ENCODE assay signal across 10 cellular contexts in the genomic region with DNA sequence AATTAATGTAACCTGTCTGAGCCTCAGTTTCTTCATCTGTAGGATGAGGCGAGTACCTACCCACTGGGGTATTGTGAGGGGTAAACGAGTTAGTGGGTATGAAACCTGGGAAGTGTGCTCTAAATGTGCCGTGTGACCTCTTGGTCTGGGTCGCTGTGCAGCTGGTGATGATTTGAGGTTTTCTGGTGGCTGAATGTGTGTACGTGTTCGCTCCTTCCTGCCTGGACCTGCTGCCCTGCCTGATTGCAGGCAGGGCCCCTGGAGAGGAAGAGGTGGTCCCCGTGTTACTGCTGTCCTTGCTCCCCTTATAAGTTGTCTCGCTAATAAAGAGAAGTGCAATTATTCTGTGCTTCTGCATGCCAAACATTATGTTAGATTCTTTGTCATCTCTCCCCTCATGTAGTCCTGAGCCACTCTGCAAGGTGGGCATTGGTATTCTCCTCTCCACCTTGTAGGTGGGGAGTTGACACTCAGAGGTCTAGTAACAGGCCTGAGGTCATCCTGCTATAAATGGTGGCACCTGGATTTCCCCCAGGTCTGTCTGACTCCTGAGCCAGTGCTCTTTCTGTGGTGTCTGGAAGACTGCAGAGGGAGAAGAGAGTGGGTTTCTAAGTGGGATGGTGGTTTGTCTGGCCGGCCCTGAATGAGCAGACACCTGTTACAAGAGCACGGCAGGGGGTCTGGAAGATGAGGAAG. TPM values are rescaled to one million over a fixed set of nuclear protein-coding genes. Genes with fewer than 3 reads are reported as not detected.
A peak's percentile ranks its signal among the peaks of the same experiment; 100 is the strongest.
DNase-seq lines count a peak whose midpoint lies in the region; ATAC-seq and TF ChIP-seq lines count a peak whose summit lies in the region.
"Had no signal": no experiment of that assay in that cellular context is flagged by ENCODE, and none has a peak within 500 bp of the region (broad histone marks: within the 10 kb centered on the region; RNA-seq: fewer than 3 reads in every experiment).

No MANE protein-coding gene starts in this region.

- peak overlapping the region; percentile 49 to 92 (median 75) for H3K4me2 ChIP-seq in BLaER1 treated with 17β-estradiol and CSF1 and Interleukin-3, amounts not matched to agents 10 nM and 100 nM
- H3K4me2 ChIP-seq in osteoblast (ENCODE audit: insufficient read depth, low read length), result no peak overlapping the region

- H3K27ac ChIP-seq in BLaER1 treated with 17β-estradiol and CSF1 and Interleukin-3, amounts not matched to agents 10 nM and 100 nM, result no peak overlapping the region
- H3K27ac ChIP-seq in osteoblast (ENCODE audit: low read depth, low read length) (no peak overlapping the region), caudate nucleus (ENCODE audit: low read depth, low read length) (no peak overlapping the region)

- no peaks in the 10 kb centered on the region for H3K9me3 ChIP-seq in BLaER1 treated with 17β-estradiol and CSF1 and Interleukin-3, amounts not matched to agents 10 nM and 100 nM (replicated peaks in 1 of 11)
- H3K9me3 ChIP-seq in osteoblast (ENCODE audit: low read depth, low read length), result no peaks in the 10 kb centered on the region

- peaks cover 0 to 84% (median 53%) of the 10 kb centered on the region in 11 experiments; a peak in 18 of 22 replicates for H4K20me1 ChIP-seq in BLaER1 treated with 17β-estradiol and CSF1 and Interleukin-3, amounts not matched to agents 10 nM and 100 nM
- H4K20me1 ChIP-seq in osteoblast (ENCODE audit: insufficient read depth, low read length), result peaks cover 81% of the 10 kb centered on the region

- peaks cover 39 to 57% (median 50%) of the 10 kb centered on the region in 10 experiments for H3K4me1 ChIP-seq in BLaER1 treated with 17β-estradiol and CSF1 and Interleukin-3, amounts not matched to agents 10 nM and 100 nM
- H3K4me1 ChIP-seq in osteoblast (ENCODE audit: insufficient read depth, low read length), result peaks cover 63% of the 10 kb centered on the region

- no peaks in the 10 kb centered on the region for H3K36me3 ChIP-seq in BLaER1 treated with 17β-estradiol and CSF1 and Interleukin-3, amounts not matched to agents 10 nM and 100 nM
- H3K36me3 ChIP-seq in osteoblast (ENCODE audit: insufficient read depth, low read length), result no peaks in the 10 kb centered on the region

- H2AFZ ChIP-seq in osteoblast (ENCODE audit: low read length), result no peak overlapping the region

- no peaks in the 10 kb centered on the region for H3K27me3 ChIP-seq in BLaER1 treated with 17β-estradiol and CSF1 and Interleukin-3, amounts not matched to agents 10 nM and 100 nM
- no peaks in the 10 kb centered on the region for H3K27me3 ChIP-seq in osteoblast (ENCODE audit: insufficient read depth, low read length)

- DNase-seq in dermis microvascular lymphatic vessel endothelial cell (ENCODE audit: low read depth in 2 of 2) (peak; percentile 96 to 98), osteoblast (ENCODE audit: insufficient read length, low spot score, missing footprints) (no peak), AG08396 (ENCODE audit: low spot score) (no peak), caudate nucleus (lab: John Stamatoyannopoulos, UW) (no peak), NCI-H2171 treated with DMSO at 0.1 percent for 48 hours (lab: John Stamatoyannopoulos, UW) (no peak)
- DNase-seq: activated CD4-positive, alpha-beta T cell treated with anti-CD3 and anti-CD28 coated beads, Interleukin-2, amount 10 ng/mL, durations not matched to agents 24 days and 14 days had no signal

- peak overlapping the region in 1 of 11 experiments; percentile 3; a peak in 3 of 22 replicates for H3K9ac ChIP-seq in BLaER1 treated with 17β-estradiol and CSF1 and Interleukin-3, amounts not matched to agents 10 nM and 100 nM

- TF ChIP-seq CTCF in osteoblast (IDR thresholded peaks at IDR 0.05; ENCODE audit: extremely low read depth, low read depth, low read length), result no peak

- peaks cover 87% of the 10 kb centered on the region for H3K79me2 ChIP-seq in osteoblast (ENCODE audit: insufficient read depth, low read length)

- ATAC-seq in GM19438 (IDR thresholded peaks at IDR 0.05; ENCODE audit: low read depth, unreplicated experiment) (peak; percentile 58), HG03378 (IDR thresholded peaks at IDR 0.05; ENCODE audit: unreplicated experiment) (peak; percentile 73)

- H3K4me3 ChIP-seq in BLaER1 treated with 17β-estradiol and CSF1 and Interleukin-3, amounts not matched to agents 10 nM and 100 nM, result no peak overlapping the region
- no peak overlapping the region for H3K4me3 ChIP-seq in osteoblast (ENCODE audit: insufficient read depth, low read length)

RNA-seq across cellular contexts. Expression of gene PDIA5, which starts 15.7 kb away (rescaled TPM):
- 67.3 and 82.4 TPM in 2 replicates for total RNA-seq in dermis microvascular lymphatic vessel endothelial cell
- total RNA-seq in osteoblast, result 54.3 and 54.5 TPM in 2 replicates

RNA-seq across cellular contexts. Expression of gene SEMA5B, which starts 55.0 kb away (rescaled TPM):
- total RNA-seq in dermis microvascular lymphatic vessel endothelial cell (under 0.01 and 0.13 TPM in 2 replicates), osteoblast (not detected in 2 replicates)
- total RNA-seq: activated CD4-positive, alpha-beta T cell treated with anti-CD3 and anti-CD28 coated beads, Interleukin-2, amount 10 ng/mL, durations not matched to agents 24 days and 14 days; fibroblast of villous mesenchyme had no signal

Comparison
In these comparisons a context has a peak if more than half of its experiments do, and no peak if none do; other contexts are left out.
1. DNase-seq: peak in dermis microvascular lymphatic vessel endothelial cell (2 of 2); none in osteoblast (single experiment), AG08396 (single experiment), caudate nucleus (0 of 61) and NCI-H2171 treated with DMSO at 0.1 percent for 48 hours (single experiment).